ENCODE assay signal across 8 cellular contexts in genomic region chr3:114152519-114153151, GRCh38. TPM values are rescaled to one million over a fixed set of nuclear protein-coding genes. Genes with fewer than 3 reads are reported as not detected.
DNase-seq lines count a peak whose midpoint lies in the region; ATAC-seq and TF ChIP-seq lines count a peak whose summit lies in the region.

No MANE protein-coding gene starts in this region.

- POLR2A ChIA-PET in CD4-positive, alpha-beta T cell (lab: Charles Lee) = interaction anchor here (0.8 to 1.1 kb wide), 3 partner anchors 61 to 266 kb away, joined by 3 to 5 read pairs (median 5); no protein-coding TSS in a partner anchor
- POLR2A ChIA-PET in activated CD4-positive, alpha-beta memory T cell treated with anti-CD3 and anti-CD28 coated beads, Interleukin-2, amount 10 ng/mL, durations not matched to agents 7 days and 5 days (lab: Charles Lee) = interaction anchor here (0.9 to 2.6 kb wide), 3 partner anchors 61 to 155 kb away, joined by 3 to 8 read pairs (median 4); no protein-coding TSS in a partner anchor

- no peaks in the 10 kb centered on the region for H3K27me3 Mint-ChIP-seq in CD4-positive, alpha-beta T cell
- H3K27me3 Mint-ChIP-seq in activated CD4-positive, alpha-beta memory T cell treated with anti-CD3 and anti-CD28 coated beads, Interleukin-2, amount 10 ng/mL, durations not matched to agents 7 days and 5 days = peaks cover 2% of the 10 kb centered on the region

- TF ChIP-seq CTCF in CD4-positive, alpha-beta T cell (IDR thresholded peaks at IDR 0.05) = peak; percentile 90

- ATAC-seq in CD4-positive, alpha-beta T cell (ENCODE audit: poor library complexity) = peak; percentile 98
- peak; percentile 98 for ATAC-seq in GM19455 (IDR thresholded peaks at IDR 0.05; ENCODE audit: unreplicated experiment)

- intact Hi-C loops in CD4-positive, alpha-beta T cell (cut with DNase I, micrococcal nuclease) = loop anchor here (1.0 to 10.0 kb wide), 8 partner anchors 62 to 1662 kb away; no protein-coding TSS in a partner anchor

- no peaks in the 10 kb centered on the region for H3K9me3 Mint-ChIP-seq in CD4-positive, alpha-beta T cell
- H3K9me3 Mint-ChIP-seq in activated CD4-positive, alpha-beta memory T cell treated with anti-CD3 and anti-CD28 coated beads, Interleukin-2, amount 10 ng/mL, durations not matched to agents 7 days and 5 days = no peaks in the 10 kb centered on the region

- no peaks in the 10 kb centered on the region for H3K36me3 Mint-ChIP-seq in CD4-positive, alpha-beta T cell (ENCODE audit: low read depth)
- no peaks in the 10 kb centered on the region for H3K36me3 Mint-ChIP-seq in activated CD4-positive, alpha-beta memory T cell treated with anti-CD3 and anti-CD28 coated beads, Interleukin-2, amount 10 ng/mL, durations not matched to agents 7 days and 5 days (ENCODE audit: low read depth)

- no peak overlapping the region for H3K27ac Mint-ChIP-seq in CD4-positive, alpha-beta T cell
- no peak overlapping the region for H3K27ac Mint-ChIP-seq in activated CD4-positive, alpha-beta memory T cell treated with anti-CD3 and anti-CD28 coated beads, Interleukin-2, amount 10 ng/mL, durations not matched to agents 7 days and 5 days

- no peaks in the 10 kb centered on the region for H3K9me3 ChIP-seq in CD4-positive, alpha-beta T cell (ENCODE audit: control insufficient read depth, low read length)

- no peak overlapping the region for H3K27ac ChIP-seq in CD4-positive, alpha-beta T cell (ENCODE audit: low read depth, low read length)

- peaks cover 5% of the 10 kb centered on the region for H3K4me1 Mint-ChIP-seq in CD4-positive, alpha-beta T cell (ENCODE audit: low read depth)
- H3K4me1 Mint-ChIP-seq in activated CD4-positive, alpha-beta memory T cell treated with anti-CD3 and anti-CD28 coated beads, Interleukin-2, amount 10 ng/mL, durations not matched to agents 7 days and 5 days = peaks cover 11% of the 10 kb centered on the region

- H3K27me3 ChIP-seq in CD4-positive, alpha-beta T cell (ENCODE audit: control insufficient read depth, insufficient read depth, low read length) = no peaks in the 10 kb centered on the region

- CTCF ChIA-PET in CD4-positive, alpha-beta T cell (lab: Charles Lee) = interaction anchor here (1.4 to 4.7 kb wide), 5 partner anchors 61 to 266 kb away, joined by 4 to 25 read pairs (median 7); partner anchors contain the start of gene TIGIT
- CTCF ChIA-PET in activated CD4-positive, alpha-beta memory T cell treated with anti-CD3 and anti-CD28 coated beads, Interleukin-2, amount 10 ng/mL, durations not matched to agents 7 days and 5 days (lab: Charles Lee) = interaction anchor here (0.6 to 7.5 kb wide), 20 partner anchors 10 to 416 kb away, joined by 3 to 64 read pairs (median 4); partner anchors contain the start of gene TIGIT

- peak; percentile 73 to 84 (median 80) for DNase-seq in CD4-positive, alpha-beta T cell
- DNase-seq in HK-2 (ENCODE audit: unreplicated experiment) (peak; percentile 87), NCI-H774 (lab: John Stamatoyannopoulos, UW) (peak; percentile 75), medulla oblongata (ENCODE audit: extremely low spot score) (peak; percentile 80)
- peak; percentile 83 for DNase-seq in activated CD4-positive, alpha-beta memory T cell treated with anti-CD3 and anti-CD28 coated beads, Interleukin-2, amount 10 ng/mL, durations not matched to agents 7 days and 5 days
- peak; percentile 78 for DNase-seq in effector CD4-positive, alpha-beta T cell
- peak; percentile 65 to 75 (median 69) for DNase-seq in stimulated activated CD4-positive, alpha-beta T cell treated with anti-CD3 and anti-CD28 coated beads, TNF-alpha, amount 100 ng/mL, for 48 hours (ENCODE audit: low read depth in 3 of 3)

- H3K4me3 Mint-ChIP-seq in CD4-positive, alpha-beta T cell = peak overlapping the region; percentile 43
- H3K4me3 Mint-ChIP-seq in activated CD4-positive, alpha-beta memory T cell treated with anti-CD3 and anti-CD28 coated beads, Interleukin-2, amount 10 ng/mL, durations not matched to agents 7 days and 5 days = peak overlapping the region; percentile 55

RNA-seq across cellular contexts. Expression of gene DRD3, which starts 26.2 kb away (rescaled TPM):
- not detected for total RNA-seq in CD4-positive, alpha-beta T cell
- not detected for total RNA-seq in activated CD4-positive, alpha-beta memory T cell treated with anti-CD3 and anti-CD28 coated beads, Interleukin-2, amount 10 ng/mL, durations not matched to agents 7 days and 5 days
